ENCODE assay signal across 11 cellular contexts in the genomic region with DNA sequence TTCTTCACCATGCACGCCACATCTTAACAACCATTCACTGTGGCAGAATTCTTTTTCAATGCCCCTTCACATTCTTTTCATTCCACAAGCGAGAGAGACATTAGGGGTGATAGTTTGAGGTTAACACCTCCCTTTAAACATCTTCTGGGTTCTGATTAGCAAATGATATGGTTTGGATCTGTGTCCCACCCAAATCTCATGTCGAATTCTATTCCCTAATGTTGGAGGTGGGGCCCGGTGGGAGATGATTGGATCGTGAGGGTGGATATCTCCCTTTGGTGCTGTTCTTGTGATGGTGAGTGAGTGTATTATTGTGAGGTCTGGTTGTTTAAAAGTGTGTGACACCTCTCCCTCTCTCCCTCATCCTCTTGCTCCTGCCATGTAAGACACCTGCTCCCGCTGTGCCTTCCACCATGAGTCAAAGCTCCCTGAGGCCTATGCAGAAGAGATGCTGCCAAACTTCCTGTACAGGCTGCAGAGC. TPM values are rescaled to one million over a fixed set of nuclear protein-coding genes. Genes with fewer than 3 reads are reported as not detected.
DNase-seq lines count a peak whose midpoint lies in the region; ATAC-seq and TF ChIP-seq lines count a peak whose summit lies in the region.
"Had no signal": no experiment of that assay in that cellular context is flagged by ENCODE, and none has a peak within 500 bp of the region (broad histone marks: within the 10 kb centered on the region; RNA-seq: fewer than 3 reads in every experiment).

No MANE protein-coding gene starts in this region.

- H3K36me3 Mint-ChIP-seq in neural crest cell (ENCODE audit: low read depth) = no peaks in the 10 kb centered on the region

- H3F3A ChIP-seq in PC-3 (ENCODE audit: low read length, unreplicated experiment) = peaks cover 10% of the 10 kb centered on the region

- H4K20me1 ChIP-seq in PC-3 (ENCODE audit: low read length) = no peaks in the 10 kb centered on the region

- H3K9me2 ChIP-seq in PC-3 (replicated peaks; ENCODE audit: low read length) = no peaks in the 10 kb centered on the region

- no peak overlapping the region for H3K4me3 ChIP-seq in PC-3 (ENCODE audit: low read length)

- H3K79me2 ChIP-seq in PC-3 (ENCODE audit: low read length) = no peaks in the 10 kb centered on the region

- intact Hi-C loops in PC-3 (cut with micrococcal nuclease) = loop anchor here (1.0 to 2.0 kb wide), 3 partner anchors 25 to 107 kb away; no protein-coding TSS in a partner anchor

- no peak overlapping the region for H3K4me3 Mint-ChIP-seq in neural crest cell

- peak overlapping the region; percentile 79 for H3K27ac Mint-ChIP-seq in neural crest cell (ENCODE audit: unreplicated experiment)

- no peak for TF ChIP-seq CTCF in PC-3 (conservative IDR thresholded peaks at IDR 0.05; ENCODE audit: low read depth, low read length)
- no peak for TF ChIP-seq CTCF in neural crest cell (conservative IDR thresholded peaks at IDR 0.05)

- no peaks in the 10 kb centered on the region for H3K27me3 Mint-ChIP-seq in neural crest cell (ENCODE audit: low read depth)

- peak overlapping the region; percentile 95 for H3K27ac ChIP-seq in PC-3 (ENCODE audit: low read length)

- H3K4me2 ChIP-seq in PC-3 (ENCODE audit: low read length) = peak overlapping the region; percentile 70

- H3K4me1 Mint-ChIP-seq in neural crest cell = peaks cover 29% of the 10 kb centered on the region

- peak overlapping the region; percentile 75 for H3K9ac ChIP-seq in PC-3 (ENCODE audit: low read length)

- ATAC-seq in PC-3 (peak; percentile 61), GM18870 (IDR thresholded peaks at IDR 0.05; ENCODE audit: unreplicated experiment) (no peak), GM19324 (IDR thresholded peaks at IDR 0.05; ENCODE audit: low FRiP score, unreplicated experiment) (no peak), GM18498 (IDR thresholded peaks at IDR 0.05; ENCODE audit: unreplicated experiment) (no peak)

- H2AFZ ChIP-seq in PC-3 (ENCODE audit: low read length) = peak overlapping the region; percentile 19; the same call in 1 of the 2 replicates

- BruUV-seq in PC-3 (replicated peaks; lab: Mats Ljungman, UMichigan) = no TSS peak

- DNase-seq in EH (ENCODE audit: low read depth) = peak; percentile 72
- DNase-seq in PC-3 = peak; percentile 68
- peak; percentile 58 for DNase-seq in dermis blood vessel endothelial cell
- DNase-seq in neural crest cell (ENCODE audit: low read depth, low spot score) = no peak
- no peak for DNase-seq in KG1 (lab: John Stamatoyannopoulos, UW)
- DNase-seq: activated naive CD4-positive, alpha-beta T cell treated with anti-CD3 and anti-CD28 coated beads, Interleukin-2, amount 50 U/mL, for 16 hours; BE2C; T1000 had no signal

- no peaks in the 10 kb centered on the region for H3K27me3 ChIP-seq in PC-3 (ENCODE audit: low read length)
- H3K27me3 ChIP-seq: BE2C had no signal

- H3K9me3 ChIP-seq in PC-3 (ENCODE audit: low read length) = no peaks in the 10 kb centered on the region
- H3K9me3 ChIP-seq: BE2C had no signal

- no peaks in the 10 kb centered on the region for H3K36me3 ChIP-seq in PC-3 (ENCODE audit: low read depth, low read length)
- H3K36me3 ChIP-seq: BE2C had no signal

- no peaks in the 10 kb centered on the region for H3K9me3 Mint-ChIP-seq in neural crest cell

- H3K4me1 ChIP-seq in PC-3 (ENCODE audit: insufficient read depth, low read length) = peaks cover 43% of the 10 kb centered on the region
- H3K4me1 ChIP-seq: BE2C had no signal

- POLR2A ChIA-PET in PC-3 (lab: Charles Lee; ENCODE audit: unreplicated experiment) = no interaction called here

- CTCF ChIA-PET in PC-3 (lab: Charles Lee) = interaction anchor here (0.6 kb wide), 1 partner anchor 49 kb away, joined by 3 read pairs; no protein-coding TSS in a partner anchor

RNA-seq across cellular contexts. Expression of gene RAI14, which starts 46.1 kb away (rescaled TPM):
- total RNA-seq in PC-3 (2014; rRNA removed) (54.4 and 73.5 TPM in 2 replicates), dermis blood vessel endothelial cell (204 and 257 TPM in 2 replicates), neural crest cell (82.7 and 92.7 TPM in 2 replicates)

Comparison
In these comparisons a context has a peak if more than half of its experiments do, and no peak if none do; other contexts are left out.
1. DNase-seq: peak in EH (single experiment), PC-3 (single experiment) and dermis blood vessel endothelial cell (single experiment); none in neural crest cell (single experiment) and KG1 (single experiment).